In genomic region chr22:19037282-19038163, GRCh38 we compare ENCODE assay signal across 1 cellular context.
TF ChIP-seq lines count a peak whose summit lies in the region.

No MANE protein-coding gene starts in this region.

TF ChIP-seq in K562, 482 proteins besides CTCF, POLR2A, EP300 and RAD21 (continued from another document and continues in another):
- no peak for TF ChIP-seq ZNF318 (IDR thresholded peaks at IDR 0.05; ENCODE audit: borderline replicate concordance in 1 of 2, low read depth in 1 of 2)
- no peak for TF ChIP-seq ATF3 (IDR thresholded peaks at IDR 0.05)
- 0 out of 2 replicates have a peak, but pooled peaks have one; percentile 20 for TF ChIP-seq ATF3 (CRISPR knock-in tag; conservative IDR thresholded peaks at IDR 0.05)
- TF ChIP-seq SRF (CRISPR knock-in tag; IDR thresholded peaks at IDR 0.05), result no peak
- no peak for TF ChIP-seq COPS2 (conservative IDR thresholded peaks at IDR 0.05)
- TF ChIP-seq CBFB (CRISPR knock-in tag; IDR thresholded peaks at IDR 0.05), result no peak
- TF ChIP-seq ZFP30 (CRISPR knock-in tag; IDR thresholded peaks at IDR 0.05; ENCODE audit: borderline replicate concordance), result no peak
- peak; percentile 12 for TF ChIP-seq SETDB1 (IDR thresholded peaks at IDR 0.05; ENCODE audit: low read length)
- TF ChIP-seq, protein P1, sequence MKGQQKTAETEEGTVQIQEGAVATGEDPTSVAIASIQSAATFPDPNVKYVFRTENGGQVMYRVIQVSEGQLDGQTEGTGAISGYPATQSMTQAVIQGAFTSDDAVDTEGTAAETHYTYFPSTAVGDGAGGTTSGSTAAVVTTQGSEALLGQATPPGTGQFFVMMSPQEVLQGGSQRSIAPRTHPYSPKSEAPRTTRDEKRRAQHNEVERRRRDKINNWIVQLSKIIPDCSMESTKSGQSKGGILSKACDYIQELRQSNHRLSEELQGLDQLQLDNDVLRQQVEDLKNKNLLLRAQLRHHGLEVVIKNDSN (CRISPR knock-in tag; IDR thresholded peaks at IDR 0.05), result no peak; the same call in 1 of the 2 replicates
- no peak for TF ChIP-seq CBX2 (IDR thresholded peaks at IDR 0.05; ENCODE audit: insufficient read depth, low read length, poor library complexity, severe bottlenecking)
- TF ChIP-seq STAG1 (CRISPR knock-in tag; IDR thresholded peaks at IDR 0.05; ENCODE audit: borderline replicate concordance), result 0 out of 2 replicates have a peak, but pooled peaks have one; percentile 2
- no peak for TF ChIP-seq GABPB2 (CRISPR knock-in tag; conservative IDR thresholded peaks at IDR 0.05)
- no peak for TF ChIP-seq TCFL5 (CRISPR knock-in tag; conservative IDR thresholded peaks at IDR 0.05)
- no peak for TF ChIP-seq KDM2B (CRISPR knock-in tag; IDR thresholded peaks at IDR 0.05)
- TF ChIP-seq XRCC5 (IDR thresholded peaks at IDR 0.05; ENCODE audit: low read depth, low read length), result no peak
- TF ChIP-seq POLR3A (IDR thresholded peaks at IDR 0.05; ENCODE audit: borderline replicate concordance, extremely low read depth, insufficient read depth, insufficient read length), result no peak
- no peak for TF ChIP-seq SRSF1 (IDR thresholded peaks at IDR 0.05; ENCODE audit: low read depth, low read length)
- no peak for TF ChIP-seq ZNF79 (CRISPR knock-in tag; IDR thresholded peaks at IDR 0.05; ENCODE audit: low read depth)
- TF ChIP-seq ZNF324 (CRISPR knock-in tag; IDR thresholded peaks at IDR 0.05), result 0 out of 2 replicates have a peak, but pooled peaks have one; percentile 5
- no peak for TF ChIP-seq ILF3 (IDR thresholded peaks at IDR 0.05; ENCODE audit: borderline replicate concordance)
- peak; percentile 24; the same call in 1 of the 2 replicates for TF ChIP-seq PHF8 (IDR thresholded peaks at IDR 0.05; ENCODE audit: borderline replicate concordance, low read length)
- no peak for TF ChIP-seq ZFP36 (IDR thresholded peaks at IDR 0.05; ENCODE audit: low read depth, low read length, partially characterized antibody)
- TF ChIP-seq NR2F6 (CRISPR knock-in tag; IDR thresholded peaks at IDR 0.05), result no peak
- no peak for TF ChIP-seq C11orf30 (IDR thresholded peaks at IDR 0.05; ENCODE audit: low read depth)
- 0 out of 2 replicates have a peak, but pooled peaks have one; percentile 1 for TF ChIP-seq USF2 (CRISPR knock-in tag; IDR thresholded peaks at IDR 0.05)
- no peak for TF ChIP-seq TRIM28 (IDR thresholded peaks at IDR 0.05)
- no peak for TF ChIP-seq EGR1 (conservative IDR thresholded peaks at IDR 0.05)
- TF ChIP-seq, protein P2, sequence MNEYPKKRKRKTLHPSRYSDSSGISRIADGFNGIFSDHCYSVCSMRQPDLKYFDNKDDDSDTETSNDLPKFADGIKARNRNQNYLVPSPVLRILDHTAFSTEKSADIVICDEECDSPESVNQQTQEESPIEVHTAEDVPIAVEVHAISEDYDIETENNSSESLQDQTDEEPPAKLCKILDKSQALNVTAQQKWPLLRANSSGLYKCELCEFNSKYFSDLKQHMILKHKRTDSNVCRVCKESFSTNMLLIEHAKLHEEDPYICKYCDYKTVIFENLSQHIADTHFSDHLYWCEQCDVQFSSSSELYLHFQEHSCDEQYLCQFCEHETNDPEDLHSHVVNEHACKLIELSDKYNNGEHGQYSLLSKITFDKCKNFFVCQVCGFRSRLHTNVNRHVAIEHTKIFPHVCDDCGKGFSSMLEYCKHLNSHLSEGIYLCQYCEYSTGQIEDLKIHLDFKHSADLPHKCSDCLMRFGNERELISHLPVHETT (CRISPR knock-in tag; conservative IDR thresholded peaks at IDR 0.05 in 1 of 2, IDR thresholded peaks at IDR 0.05 in 1 of 2), result 0 out of 4 replicates have a peak, but pooled peaks of 1 of the 2 experiments have one; percentile 58
- no peak for TF ChIP-seq PATZ1 (CRISPR knock-in tag; IDR thresholded peaks at IDR 0.05; ENCODE audit: borderline replicate concordance)
- TF ChIP-seq ZNF778 (CRISPR knock-in tag; IDR thresholded peaks at IDR 0.05), result no peak
- TF ChIP-seq RBFOX2 (IDR thresholded peaks at IDR 0.05; ENCODE audit: low read depth, low read length), result no peak
- TF ChIP-seq, protein P3, sequence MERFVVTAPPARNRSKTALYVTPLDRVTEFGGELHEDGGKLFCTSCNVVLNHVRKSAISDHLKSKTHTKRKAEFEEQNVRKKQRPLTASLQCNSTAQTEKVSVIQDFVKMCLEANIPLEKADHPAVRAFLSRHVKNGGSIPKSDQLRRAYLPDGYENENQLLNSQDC (CRISPR knock-in tag; IDR thresholded peaks at IDR 0.05), result no peak
- TF ChIP-seq ZNF197 (CRISPR knock-in tag; IDR thresholded peaks at IDR 0.05; ENCODE audit: low read depth), result no peak
- no peak for TF ChIP-seq TCF7 (IDR thresholded peaks at IDR 0.05; ENCODE audit: borderline replicate concordance)
- TF ChIP-seq TGIF2 (CRISPR knock-in tag; IDR thresholded peaks at IDR 0.05), result no peak
- no peak for TF ChIP-seq NFYB (IDR thresholded peaks at IDR 0.05; ENCODE audit: extremely low read depth, insufficient read length)
- TF ChIP-seq HNRNPLL (IDR thresholded peaks at IDR 0.05; ENCODE audit: low read depth, low read length, poor library complexity, severe bottlenecking), result no peak
- TF ChIP-seq, protein P4, sequence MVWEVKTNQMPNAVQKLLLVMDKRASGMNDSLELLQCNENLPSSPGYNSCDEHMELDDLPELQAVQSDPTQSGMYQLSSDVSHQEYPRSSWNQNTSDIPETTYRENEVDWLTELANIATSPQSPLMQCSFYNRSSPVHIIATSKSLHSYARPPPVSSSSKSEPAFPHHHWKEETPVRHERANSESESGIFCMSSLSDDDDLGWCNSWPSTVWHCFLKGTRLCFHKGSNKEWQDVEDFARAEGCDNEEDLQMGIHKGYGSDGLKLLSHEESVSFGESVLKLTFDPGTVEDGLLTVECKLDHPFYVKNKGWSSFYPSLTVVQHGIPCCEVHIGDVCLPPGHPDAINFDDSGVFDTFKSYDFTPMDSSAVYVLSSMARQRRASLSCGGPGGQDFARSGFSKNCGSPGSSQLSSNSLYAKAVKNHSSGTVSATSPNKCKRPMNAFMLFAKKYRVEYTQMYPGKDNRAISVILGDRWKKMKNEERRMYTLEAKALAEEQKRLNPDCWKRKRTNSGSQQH (CRISPR knock-in tag; IDR thresholded peaks at IDR 0.05), result no peak
- TF ChIP-seq PTBP1 (IDR thresholded peaks at IDR 0.05; ENCODE audit: low read depth, low read length), result no peak
- TF ChIP-seq GATAD2B (IDR thresholded peaks at IDR 0.05; ENCODE audit: borderline replicate concordance), result no peak
- TF ChIP-seq PHF21A (IDR thresholded peaks at IDR 0.05; ENCODE audit: borderline replicate concordance, low read depth), result no peak
